ENCODE assay signal across 17 cellular contexts in the genomic region with DNA sequence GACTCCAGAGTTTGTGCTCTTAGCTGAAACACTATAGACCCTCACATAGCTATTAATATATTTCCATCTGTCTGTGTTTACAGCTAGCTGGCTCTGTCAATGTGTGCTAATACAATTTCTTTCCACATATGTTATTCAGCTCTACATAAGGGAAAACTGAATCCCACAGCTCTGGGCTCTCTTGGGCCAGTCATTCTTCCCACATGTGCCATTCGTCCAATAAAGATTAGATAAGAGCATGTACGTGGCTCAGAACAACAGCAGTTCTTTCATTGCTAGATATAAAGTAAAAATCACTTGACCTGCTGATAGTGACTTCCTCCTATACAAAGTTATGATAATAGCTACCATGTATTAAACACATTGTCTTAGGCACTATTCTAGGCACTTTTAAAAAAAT. TPM values are rescaled to one million over a fixed set of nuclear protein-coding genes. Genes with fewer than 3 reads are reported as not detected.
A peak's percentile ranks its signal among the peaks of the same experiment; 100 is the strongest.
DNase-seq lines count a peak whose midpoint lies in the region; ATAC-seq and TF ChIP-seq lines count a peak whose summit lies in the region.
"Had no signal": no experiment of that assay in that cellular context is flagged by ENCODE, and none has a peak within 500 bp of the region (broad histone marks: within the 10 kb centered on the region; RNA-seq: fewer than 3 reads in every experiment).

No MANE protein-coding gene starts in this region.

- H3K36me3 Mint-ChIP-seq in T-helper 2 cell treated with Interferon-gamma antibody and Interleukin-4, amounts not matched to agents 5 μg/mL and 100 μg/mL, for 36 hours (ENCODE audit: low read depth): peaks cover 2% of the 10 kb centered on the region

- no peak overlapping the region for H3K27ac Mint-ChIP-seq in T-helper 2 cell treated with Interferon-gamma antibody and Interleukin-4, amounts not matched to agents 5 μg/mL and 100 μg/mL, for 36 hours

- no peak for TF ChIP-seq CTCF in osteoblast (IDR thresholded peaks at IDR 0.05; ENCODE audit: extremely low read depth, low read depth, low read length)
- TF ChIP-seq CTCF in PC-3 (conservative IDR thresholded peaks at IDR 0.05; ENCODE audit: low read depth, low read length): no peak
- TF ChIP-seq CTCF in BE2C (IDR thresholded peaks at IDR 0.05; ENCODE audit: low read depth, low read length): no peak

- no peaks in the 10 kb centered on the region for H4K20me1 ChIP-seq in Karpas-422 (ENCODE audit: insufficient read depth, low read depth, low read length)
- no peaks in the 10 kb centered on the region for H4K20me1 ChIP-seq in osteoblast (ENCODE audit: insufficient read depth, low read length)
- H4K20me1 ChIP-seq in PC-3 (ENCODE audit: low read length): no peaks in the 10 kb centered on the region

- H3K27ac ChIP-seq in Karpas-422 (ENCODE audit: low read length) (no peak overlapping the region), osteoblast (ENCODE audit: low read depth, low read length) (no peak overlapping the region), PC-3 (ENCODE audit: low read length) (no peak overlapping the region)
- H3K27ac ChIP-seq: RWPE1 had no signal

- H3K4me1 Mint-ChIP-seq in T-helper 2 cell treated with Interferon-gamma antibody and Interleukin-4, amounts not matched to agents 5 μg/mL and 100 μg/mL, for 36 hours (ENCODE audit: low read depth): peaks cover 29% of the 10 kb centered on the region

- H3K9me3 ChIP-seq in Karpas-422 (ENCODE audit: low read length) (no peaks in the 10 kb centered on the region), osteoblast (ENCODE audit: low read depth, low read length) (no peaks in the 10 kb centered on the region), PC-3 (ENCODE audit: low read length) (no peaks in the 10 kb centered on the region), BE2C (no peaks in the 10 kb centered on the region)
- H3K9me3 ChIP-seq: Caco-2 had no signal

- DNase-seq in T-helper 2 cell treated with Interferon-gamma antibody and Interleukin-4, amounts not matched to agents 5 μg/mL and 100 μg/mL, for 36 hours (ENCODE audit: low spot score): no peak
- DNase-seq in T-helper 2 cell (no peak), Karpas-422 (no peak), amniotic epithelial cell (ENCODE audit: low read depth) (peak; percentile 56), osteoblast (ENCODE audit: insufficient read length, low spot score, missing footprints) (peak; percentile 65), AG08396 (ENCODE audit: low spot score) (no peak), PC-3 (no peak), BE2C (no peak)
- DNase-seq: Caco-2, DMS153, GOT3, NCI-H1436, NCI-H2081 treated with DMSO at 0.1 percent for 48 hours, NCI-H345, SW 1271 had no signal

- H2AFZ ChIP-seq in Karpas-422 (ENCODE audit: low read length) (no peak overlapping the region), osteoblast (ENCODE audit: low read length) (no peak overlapping the region), PC-3 (ENCODE audit: low read length) (no peak overlapping the region)

- H3K4me3 Mint-ChIP-seq in T-helper 2 cell treated with Interferon-gamma antibody and Interleukin-4, amounts not matched to agents 5 μg/mL and 100 μg/mL, for 36 hours: peak overlapping the region; percentile 10

- no peaks in the 10 kb centered on the region for H3K36me3 ChIP-seq in Karpas-422 (ENCODE audit: insufficient read depth, low read length)
- no peaks in the 10 kb centered on the region for H3K36me3 ChIP-seq in osteoblast (ENCODE audit: insufficient read depth, low read length)
- H3K36me3 ChIP-seq in PC-3 (ENCODE audit: low read depth, low read length): no peaks in the 10 kb centered on the region
- H3K36me3 ChIP-seq in BE2C: no peaks in the 10 kb centered on the region

- H3K4me3 ChIP-seq in Karpas-422 (ENCODE audit: low read length): no peak overlapping the region
- H3K4me3 ChIP-seq in osteoblast (ENCODE audit: insufficient read depth, low read length): no peak overlapping the region
- no peak overlapping the region for H3K4me3 ChIP-seq in PC-3 (ENCODE audit: low read length)
- no peak overlapping the region for H3K4me3 ChIP-seq in BE2C (ENCODE audit: low read depth, low read length)

- POLR2A ChIA-PET in PC-3 (lab: Charles Lee; ENCODE audit: unreplicated experiment): interaction anchor here (0.6 kb wide), 2 partner anchors 253 to 436 kb away, joined by 3 to 4 read pairs; no protein-coding TSS in a partner anchor

- intact Hi-C loops in PC-3 (cut with micrococcal nuclease): no loop called here

- BruUV-seq in PC-3 (replicated peaks; lab: Mats Ljungman, UMichigan): no TSS peak

- H3K4me2 ChIP-seq in Karpas-422 (ENCODE audit: low read depth, low read length, poor library complexity, severe bottlenecking) (peak overlapping the region; percentile 36), osteoblast (ENCODE audit: insufficient read depth, low read length) (no peak overlapping the region), PC-3 (ENCODE audit: low read length) (no peak overlapping the region)

- H3K9ac ChIP-seq in Karpas-422 (ENCODE audit: low read length): no peak overlapping the region
- H3K9ac ChIP-seq in PC-3 (ENCODE audit: low read length): no peak overlapping the region

- no peaks in the 10 kb centered on the region for H3F3A ChIP-seq in PC-3 (ENCODE audit: low read length, unreplicated experiment)

- peaks cover 13% of the 10 kb centered on the region for H3K27me3 Mint-ChIP-seq in T-helper 2 cell treated with Interferon-gamma antibody and Interleukin-4, amounts not matched to agents 5 μg/mL and 100 μg/mL, for 36 hours (ENCODE audit: low read depth)

- no peaks in the 10 kb centered on the region for H3K27me3 ChIP-seq in Karpas-422 (ENCODE audit: low read length)
- H3K27me3 ChIP-seq in osteoblast (ENCODE audit: insufficient read depth, low read length): peaks cover 11% of the 10 kb centered on the region
- H3K27me3 ChIP-seq in PC-3 (ENCODE audit: low read length): no peaks in the 10 kb centered on the region
- peaks cover 30% of the 10 kb centered on the region for H3K27me3 ChIP-seq in BE2C

- no peak for ATAC-seq in PC-3

- no peaks in the 10 kb centered on the region for H3K9me3 Mint-ChIP-seq in T-helper 2 cell treated with Interferon-gamma antibody and Interleukin-4, amounts not matched to agents 5 μg/mL and 100 μg/mL, for 36 hours

- CTCF ChIA-PET in PC-3 (lab: Charles Lee): no interaction called here

- H3K4me1 ChIP-seq in Karpas-422 (ENCODE audit: low read length) (peaks cover 57% of the 10 kb centered on the region), osteoblast (ENCODE audit: insufficient read depth, low read length) (no peaks in the 10 kb centered on the region), PC-3 (ENCODE audit: insufficient read depth, low read length) (peaks cover 7% of the 10 kb centered on the region), BE2C (no peaks in the 10 kb centered on the region)

- H3K9me2 ChIP-seq in Karpas-422 (replicated peaks; ENCODE audit: insufficient read depth, low read length) (no peaks in the 10 kb centered on the region), PC-3 (replicated peaks; ENCODE audit: low read length) (no peaks in the 10 kb centered on the region)

- no peaks in the 10 kb centered on the region for H3K79me2 ChIP-seq in Karpas-422 (ENCODE audit: low read length)
- H3K79me2 ChIP-seq in osteoblast (ENCODE audit: insufficient read depth, low read length): no peaks in the 10 kb centered on the region
- H3K79me2 ChIP-seq in PC-3 (ENCODE audit: low read length): no peaks in the 10 kb centered on the region

RNA-seq across cellular contexts. Expression of gene ILDR1, which starts 2.8 kb away (rescaled TPM):
- total RNA-seq in Karpas-422 (2014; rRNA removed; shearing (Covaris generic); ENCODE audit: low replicate concordance): 0.52 and 0.76 TPM in 2 replicates
- total RNA-seq in osteoblast: not detected in 2 replicates
- total RNA-seq in PC-3 (2014; rRNA removed): 4.8 and 5.6 TPM in 2 replicates
- polyA plus RNA-seq in BE2C (2012; ENCODE audit: insufficient read depth, insufficient read length, low read depth): 0.29 TPM
- total RNA-seq: A172 had no signal

RNA-seq across cellular contexts. Expression of gene CD86, which starts 30.4 kb away (rescaled TPM):
- 8.5 and 24.4 TPM in 2 replicates for total RNA-seq in Karpas-422 (2014; rRNA removed; shearing (Covaris generic); ENCODE audit: low replicate concordance)
- total RNA-seq in osteoblast (0.29 TPM in 1 of 2 replicates, not detected in the other), PC-3 (2014; rRNA removed) (0.07 TPM in 1 of 2 replicates, not detected in the other)
- not detected for polyA plus RNA-seq in BE2C (2012; ENCODE audit: insufficient read depth, insufficient read length, low read depth)
- total RNA-seq: A172, Caco-2 had no signal

Comparison
In these comparisons a context has a peak if more than half of its experiments do, and no peak if none do; other contexts are left out.
1. DNase-seq: peak in amniotic epithelial cell (single experiment) and osteoblast (single experiment); none in T-helper 2 cell treated with Interferon-gamma antibody and Interleukin-4, amounts not matched to agents 5 μg/mL and 100 μg/mL, for 36 hours (single experiment), T-helper 2 cell (0 of 5), Karpas-422 (single experiment), AG08396 (single experiment), PC-3 (single experiment) and BE2C (single experiment).